In the genomic region with DNA sequence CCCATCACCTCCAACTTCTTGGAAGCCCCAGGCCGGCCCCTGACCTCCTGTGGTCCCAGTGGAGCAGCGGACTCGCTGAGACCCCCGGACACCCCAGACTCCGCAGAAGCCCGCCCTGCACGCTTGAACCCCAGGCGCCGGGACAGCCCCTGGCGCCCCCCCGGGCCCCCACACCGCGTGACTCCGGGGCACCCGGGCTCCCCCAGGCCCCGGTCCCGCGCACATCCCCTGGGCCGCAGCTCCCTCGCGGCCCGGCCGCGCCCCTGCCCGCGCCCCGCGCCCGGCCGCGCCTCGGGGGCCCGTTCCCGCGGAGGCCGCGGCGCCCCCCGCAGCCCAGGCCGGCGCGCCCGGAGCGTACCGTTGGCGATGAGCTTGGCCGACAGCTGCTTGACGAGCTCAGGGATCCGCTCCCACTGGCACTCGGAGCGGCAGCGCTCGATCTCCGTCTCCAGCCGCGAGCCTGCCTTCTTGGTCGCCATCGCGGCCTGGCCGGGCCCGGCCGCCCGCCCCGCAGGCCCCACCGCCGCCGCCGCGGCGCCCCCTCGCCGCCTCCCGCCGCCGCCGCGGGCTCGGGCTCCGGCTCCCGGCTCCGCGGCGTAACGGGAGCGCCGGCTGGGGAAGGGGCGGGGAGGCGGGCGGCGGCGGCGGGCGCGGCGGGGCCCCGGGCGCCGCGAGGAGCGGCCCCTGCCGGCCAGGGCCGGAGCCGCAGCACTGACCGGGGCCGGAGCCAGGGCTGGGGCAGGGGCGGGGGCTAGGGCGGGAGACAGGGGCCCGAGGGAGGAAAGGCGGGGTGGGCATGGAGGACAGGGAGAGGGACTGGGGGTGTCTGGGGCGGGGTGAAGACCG, we compare ENCODE assay signal across 8 cellular contexts. TPM values are rescaled to one million over a fixed set of nuclear protein-coding genes. Genes with fewer than 3 reads are reported as not detected.
DNase-seq lines count a peak whose midpoint lies in the region; ATAC-seq and TF ChIP-seq lines count a peak whose summit lies in the region.

A gene with protein sequence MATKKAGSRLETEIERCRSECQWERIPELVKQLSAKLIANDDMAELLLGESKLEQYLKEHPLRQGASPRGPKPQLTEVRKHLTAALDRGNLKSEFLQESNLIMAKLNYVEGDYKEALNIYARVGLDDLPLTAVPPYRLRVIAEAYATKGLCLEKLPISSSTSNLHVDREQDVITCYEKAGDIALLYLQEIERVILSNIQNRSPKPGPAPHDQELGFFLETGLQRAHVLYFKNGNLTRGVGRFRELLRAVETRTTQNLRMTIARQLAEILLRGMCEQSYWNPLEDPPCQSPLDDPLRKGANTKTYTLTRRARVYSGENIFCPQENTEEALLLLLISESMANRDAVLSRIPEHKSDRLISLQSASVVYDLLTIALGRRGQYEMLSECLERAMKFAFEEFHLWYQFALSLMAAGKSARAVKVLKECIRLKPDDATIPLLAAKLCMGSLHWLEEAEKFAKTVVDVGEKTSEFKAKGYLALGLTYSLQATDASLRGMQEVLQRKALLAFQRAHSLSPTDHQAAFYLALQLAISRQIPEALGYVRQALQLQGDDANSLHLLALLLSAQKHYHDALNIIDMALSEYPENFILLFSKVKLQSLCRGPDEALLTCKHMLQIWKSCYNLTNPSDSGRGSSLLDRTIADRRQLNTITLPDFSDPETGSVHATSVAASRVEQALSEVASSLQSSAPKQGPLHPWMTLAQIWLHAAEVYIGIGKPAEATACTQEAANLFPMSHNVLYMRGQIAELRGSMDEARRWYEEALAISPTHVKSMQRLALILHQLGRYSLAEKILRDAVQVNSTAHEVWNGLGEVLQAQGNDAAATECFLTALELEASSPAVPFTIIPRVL (minus strand): TSS at position 614 of the 846 bp plus-strand sequence. CDS start 135 bp downstream, at position 479.

- peak; percentile 55 for ATAC-seq in HG03039 (IDR thresholded peaks at IDR 0.05; ENCODE audit: unreplicated experiment)

- no peaks in the 10 kb centered on the region for H3K36me3 ChIP-seq in kidney epithelial cell (ENCODE audit: control insufficient read depth, insufficient read depth, low read length)

- in situ Hi-C loops in SK-MEL-5 (cut with HindIII; ENCODE audit: low pct_unique_long_range_greater_than_20kb, low sequenced_read_pairs), result no loop called here

- H3K27me3 ChIP-seq in kidney epithelial cell (ENCODE audit: control insufficient read depth, insufficient read depth, low read length), result no peaks in the 10 kb centered on the region

- peak; percentile 33 for DNase-seq in stimulated activated CD4-positive, alpha-beta T cell treated with anti-CD3 and anti-CD28 coated beads, Interleukin-12 subunit alpha, Interleukin-12 subunit beta, amount 100 ng/mL, for 4 hours
- DNase-seq in stimulated activated CD4-positive, alpha-beta T cell treated with anti-CD3 and anti-CD28 coated beads, Interleukin-1b, Interleukin-23, amount 100 ng/mL, for 48 hours, result no peak
- DNase-seq in SK-MEL-5 (ENCODE audit: low read depth, low spot score) (peak; percentile 30), cardiac fibroblast (ENCODE audit: low read depth in 2 of 2) (peak in 1 of 2 donors; percentile 41), kidney epithelial cell (ENCODE audit: low read depth) (no peak), SHP77 treated with DMSO at 0.1 percent for 48 hours (lab: John Stamatoyannopoulos, UW) (no peak)
- peak; percentile 8 to 32 for DNase-seq in stimulated activated CD4-positive, alpha-beta T cell treated with anti-CD3 and anti-CD28 coated beads, Interleukin-1b, Interleukin-23, amount 100 ng/mL, for 4 hours (ENCODE audit: low read depth in 2 of 2)

- H3K4me3 ChIP-seq in cardiac fibroblast (replicated peaks in 1 of 2; ENCODE audit: low read depth in 2 of 2, low read length in 2 of 2), result peak within 1 kb of the TSS; percentile 59 to 76
- peak within 1 kb of the TSS; percentile 78 for H3K4me3 ChIP-seq in kidney epithelial cell (ENCODE audit: low read depth, low read length)

- TF ChIP-seq CTCF in cardiac fibroblast (IDR thresholded peaks at IDR 0.05; ENCODE audit: low read depth, low read length) (peak; percentile 17), kidney epithelial cell (IDR thresholded peaks at IDR 0.05; ENCODE audit: insufficient read depth, low read length, poor library complexity, severe bottlenecking) (no peak)

RNA-seq across cellular contexts. Expression of the gene that starts here (rescaled TPM):
- 31.1 and 32.9 TPM in 2 replicates for total RNA-seq in SK-MEL-5 (2014; rRNA removed; shearing (Covaris generic))
- 43.5 and 54.5 TPM in 2 replicates for polyA plus RNA-seq in SK-MEL-5 (2015; cell fraction: cytosol; rRNA removed)
- 16.0 and 20.7 TPM in 2 replicates for polyA plus RNA-seq in SK-MEL-5 (2015; cell fraction: nucleus; rRNA removed)
- total RNA-seq in kidney epithelial cell, result 46.0 and 69.5 TPM in 2 replicates

Comparison
In these comparisons a context has a peak if more than half of its experiments do, and no peak if none do; other contexts are left out.
1. DNase-seq: peak in stimulated activated CD4-positive, alpha-beta T cell treated with anti-CD3 and anti-CD28 coated beads, Interleukin-12 subunit alpha, Interleukin-12 subunit beta, amount 100 ng/mL, for 4 hours (single experiment), SK-MEL-5 (single experiment) and stimulated activated CD4-positive, alpha-beta T cell treated with anti-CD3 and anti-CD28 coated beads, Interleukin-1b, Interleukin-23, amount 100 ng/mL, for 4 hours (2 of 2); none in stimulated activated CD4-positive, alpha-beta T cell treated with anti-CD3 and anti-CD28 coated beads, Interleukin-1b, Interleukin-23, amount 100 ng/mL, for 48 hours (single experiment), kidney epithelial cell (single experiment) and SHP77 treated with DMSO at 0.1 percent for 48 hours (single experiment).